1 cellular context compared by ENCODE assay signal in genomic region chr6:56730663-56731529, GRCh38.
A peak's percentile ranks its signal among the peaks of the same experiment; 100 is the strongest.
TF ChIP-seq lines count a peak whose summit lies in the region.

No MANE protein-coding gene starts in this region.

TF ChIP-seq in SK-N-SH, 30 proteins besides CTCF, POLR2A, EP300 and RAD21 (continued from another document):
- TF ChIP-seq, protein P1, sequence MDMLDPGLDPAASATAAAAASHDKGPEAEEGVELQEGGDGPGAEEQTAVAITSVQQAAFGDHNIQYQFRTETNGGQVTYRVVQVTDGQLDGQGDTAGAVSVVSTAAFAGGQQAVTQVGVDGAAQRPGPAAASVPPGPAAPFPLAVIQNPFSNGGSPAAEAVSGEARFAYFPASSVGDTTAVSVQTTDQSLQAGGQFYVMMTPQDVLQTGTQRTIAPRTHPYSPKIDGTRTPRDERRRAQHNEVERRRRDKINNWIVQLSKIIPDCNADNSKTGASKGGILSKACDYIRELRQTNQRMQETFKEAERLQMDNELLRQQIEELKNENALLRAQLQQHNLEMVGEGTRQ (IDR thresholded peaks at IDR 0.05; ENCODE audit: borderline replicate concordance, low read depth, low read length) = no peak
- TF ChIP-seq MAX (IDR thresholded peaks at IDR 0.05; ENCODE audit: low read depth) (no peak), POLR2AphosphoS5 (IDR thresholded peaks at IDR 0.05; ENCODE audit: low read depth, low read length) (0 out of 2 replicates have a peak, but pooled peaks have one; percentile 8), REST (IDR thresholded peaks at IDR 0.05; ENCODE audit: low read depth, low read length) (no peak), FOSL2 (IDR thresholded peaks at IDR 0.05; ENCODE audit: borderline replicate concordance, low read depth) (peak; percentile 86), FOXM1 (IDR thresholded peaks at IDR 0.05; ENCODE audit: low read depth) (peak; percentile 88)
